In genomic region chr17:39765159-39765558, GRCh38 we compare ENCODE assay signal across 26 cellular contexts. TPM values are rescaled to one million over a fixed set of nuclear protein-coding genes. Genes with fewer than 3 reads are reported as not detected.
A peak's percentile ranks its signal among the peaks of the same experiment; 100 is the strongest.
DNase-seq lines count a peak whose midpoint lies in the region; ATAC-seq, FAIRE-seq and TF ChIP-seq lines count a peak whose summit lies in the region.
"Had no signal": no experiment of that assay in that cellular context is flagged by ENCODE, and none has a peak within 500 bp of the region (broad histone marks: within the 10 kb centered on the region; RNA-seq: fewer than 3 reads in every experiment).

No MANE protein-coding gene starts in this region.

- peaks cover 25 to 42% of the 10 kb centered on the region in 2 donors for H3K36me3 Mint-ChIP-seq in activated T-cell treated with anti-CD3 and anti-CD28 coated beads, Interleukin-2, amount 50 U/mL, for 72 hours (ENCODE audit: insufficient read depth in 2 of 2)
- peaks cover 70% of the 10 kb centered on the region for H3K36me3 Mint-ChIP-seq in stimulated activated memory B cell treated with anti-CD40 and anti-IgM and Interleukin-4, amounts not matched to agents 10 μg/mL and 1 μg/mL and 100 μg/mL, for 72 hours
- H3K36me3 Mint-ChIP-seq: neural progenitor cell had no signal

- POLR2A ChIA-PET in GM12878 (lab: Charles Lee): interaction anchor here (1.0 to 1.4 kb wide), 4 partner anchors 9 to 96 kb away, joined by 3 to 4 read pairs (median 4); no protein-coding TSS in a partner anchor

- H3K27ac ChIP-seq in OCI-LY3 (ENCODE audit: low read length) (peak overlapping the region; percentile 21; the same call in 1 of the 2 replicates), GM12878 (ENCODE audit: control insufficient read depth, insufficient read depth) (no peak overlapping the region)
- H3K27ac ChIP-seq: left ventricle myocardium inferior, neural progenitor cell, suprapubic skin had no signal

- H3K36me3 ChIP-seq in OCI-LY3 (replicated peaks; ENCODE audit: low read depth, low read length) (peaks cover 75% of the 10 kb centered on the region), GM12878 (ENCODE audit: control insufficient read depth in 2 of 2, insufficient read depth in 2 of 2, low read length in 1 of 2) (peaks cover 19 to 56% of the 10 kb centered on the region in 2 experiments), mucosa of descending colon (ENCODE audit: low read depth) (no peaks in the 10 kb centered on the region)
- H3K36me3 ChIP-seq: left ventricle myocardium inferior, neural progenitor cell, suprapubic skin had no signal

- BruUV-seq in GM12878 (replicated peaks; lab: Mats Ljungman, UMichigan): no TSS peak

- H3K4me1 ChIP-seq in OCI-LY3 (ENCODE audit: low read length) (peaks cover 39% of the 10 kb centered on the region), GM12878 (ENCODE audit: control insufficient read depth, insufficient read depth, low read length) (peaks cover 54% of the 10 kb centered on the region), mucosa of descending colon (ENCODE audit: low read depth) (no peaks in the 10 kb centered on the region)
- H3K4me1 ChIP-seq: left ventricle myocardium inferior had no signal

- H3K27ac Mint-ChIP-seq in activated T-cell treated with anti-CD3 and anti-CD28 coated beads, Interleukin-2, amount 50 U/mL, for 72 hours: peak overlapping the region; percentile 82
- peak overlapping the region; percentile 86 for H3K27ac Mint-ChIP-seq in stimulated activated memory B cell treated with anti-CD40 and anti-IgM and Interleukin-4, amounts not matched to agents 10 μg/mL and 1 μg/mL and 100 μg/mL, for 72 hours
- H3K27ac Mint-ChIP-seq: activated naive CD8-positive, alpha-beta T cell treated with anti-CD3 and anti-CD28 coated beads, Interleukin-2, amount 10 ng/mL, durations not matched to agents 7 days and 5 days; neural progenitor cell; progenitor cell of endocrine pancreas had no signal

- whole genome bisulfite sequencing in GM12878 (ENCODE audit: insufficient coverage, insufficient replicate concordance, low lambda C conversion rate, missing lambda C conversion rate): 31% methylated on average over 3 of the region's 3 CpGs

- TF ChIP-seq CTCF in OCI-LY3 (IDR thresholded peaks at IDR 0.05; ENCODE audit: low read depth, low read length) (no peak), GM12878 (IDR thresholded peaks at IDR 0.05 in 2 of 3, conservative IDR thresholded peaks at IDR 0.05 in 1 of 3; ENCODE audit: control insufficient read depth in 2 of 3, extremely low read depth in 1 of 3, insufficient read depth in 1 of 3, low read depth in 3 of 3, low read length in 3 of 3) (no peak), mucosa of descending colon (IDR thresholded peaks at IDR 0.05) (no peak)

- H2AFZ ChIP-seq in OCI-LY3 (ENCODE audit: low read depth, low read length) (no peak overlapping the region), GM12878 (ENCODE audit: control insufficient read depth, low read depth, low read length) (no peak overlapping the region)
- H2AFZ ChIP-seq: neural progenitor cell had no signal

- in situ Hi-C loops in GM12878 (cut with MboI): no loop called here

- H3K27me3 ChIP-seq in OCI-LY3 (ENCODE audit: low read depth, low read length) (no peaks in the 10 kb centered on the region), GM12878 (replicated peaks in 1 of 2; ENCODE audit: control insufficient read depth in 2 of 2, insufficient read depth in 2 of 2, low read length in 1 of 2) (no peaks in the 10 kb centered on the region)
- H3K27me3 ChIP-seq: neural progenitor cell had no signal

- no peak for TF ChIP-seq EP300 in GM12878 (IDR thresholded peaks at IDR 0.05; ENCODE audit: borderline replicate concordance in 1 of 2, control insufficient read depth in 1 of 2, low read depth in 2 of 2, low read length in 2 of 2)

- H3K27me3 Mint-ChIP-seq in activated T-cell treated with anti-CD3 and anti-CD28 coated beads, Interleukin-2, amount 50 U/mL, for 72 hours (ENCODE audit: low read depth): no peaks in the 10 kb centered on the region
- no peaks in the 10 kb centered on the region for H3K27me3 Mint-ChIP-seq in stimulated activated memory B cell treated with anti-CD40 and anti-IgM and Interleukin-4, amounts not matched to agents 10 μg/mL and 1 μg/mL and 100 μg/mL, for 72 hours
- H3K27me3 Mint-ChIP-seq: activated naive CD8-positive, alpha-beta T cell treated with anti-CD3 and anti-CD28 coated beads, Interleukin-2, amount 10 ng/mL, durations not matched to agents 7 days and 5 days had no signal

- no peak overlapping the region for H3K9ac ChIP-seq in OCI-LY3 (ENCODE audit: low read length)
- no peak overlapping the region for H3K9ac ChIP-seq in GM12878 (ENCODE audit: control insufficient read depth, insufficient read depth, low read length)
- H3K9ac ChIP-seq: neural progenitor cell had no signal

- no peak for FAIRE-seq in GM12878 (lab: Jason Lieb, UNC)
- FAIRE-seq in GM12892 (lab: Jason Lieb, UNC): no peak
- FAIRE-seq: TTC549 had no signal

- H3K4me3 ChIP-seq in OCI-LY3 (ENCODE audit: low read length) (no peak overlapping the region), GM12878 (no peak overlapping the region), mucosa of descending colon (no peak overlapping the region)
- H3K4me3 ChIP-seq: left ventricle myocardium inferior, neural progenitor cell, suprapubic skin had no signal

- no peak for TF ChIP-seq RAD21 in GM12878 (IDR thresholded peaks at IDR 0.05; ENCODE audit: insufficient read depth, low read depth, low read length)

- H3K9me3 ChIP-seq in OCI-LY3 (ENCODE audit: insufficient read depth, low read length): no peaks in the 10 kb centered on the region
- no peaks in the 10 kb centered on the region for H3K9me3 ChIP-seq in GM12878 (replicated peaks; ENCODE audit: control insufficient read depth, insufficient read depth, low read length)
- H3K9me3 ChIP-seq in mucosa of descending colon: no peaks in the 10 kb centered on the region
- H3K9me3 ChIP-seq: left ventricle myocardium inferior, suprapubic skin had no signal

- H3K4me2 ChIP-seq in OCI-LY3 (ENCODE audit: low read length): no peak overlapping the region
- H3K4me2 ChIP-seq in GM12878 (ENCODE audit: control insufficient read depth, insufficient read depth): no peak overlapping the region
- H3K4me2 ChIP-seq: neural progenitor cell had no signal

- H4K20me1 ChIP-seq in OCI-LY3 (ENCODE audit: insufficient read depth, low read length) (peaks cover 19% of the 10 kb centered on the region; the same call in 1 of the 2 replicates), GM12878 (ENCODE audit: control insufficient read depth, insufficient read depth) (no peaks in the 10 kb centered on the region; the same call in none of the 2 replicates)

- no peaks in the 10 kb centered on the region for H3K9me3 Mint-ChIP-seq in activated T-cell treated with anti-CD3 and anti-CD28 coated beads, Interleukin-2, amount 50 U/mL, for 72 hours
- no peaks in the 10 kb centered on the region for H3K9me3 Mint-ChIP-seq in stimulated activated memory B cell treated with anti-CD40 and anti-IgM and Interleukin-4, amounts not matched to agents 10 μg/mL and 1 μg/mL and 100 μg/mL, for 72 hours
- H3K9me3 Mint-ChIP-seq: neural progenitor cell had no signal

- TF ChIP-seq POLR2A in GM12878 (IDR thresholded peaks at IDR 0.05; ENCODE audit: low read depth, low read length) (no peak), GM12892 (IDR thresholded peaks at IDR 0.05; ENCODE audit: low read depth, low read length) (no peak)

- SMC1A ChIA-PET in GM12878 (lab: Charles Lee; ENCODE audit: uncharacterized antibody, unreplicated experiment): interaction anchor here (1.0 to 1.6 kb wide), 4 partner anchors 9 to 96 kb away, joined by 4 to 7 read pairs (median 4); no protein-coding TSS in a partner anchor

- H3K79me2 ChIP-seq in OCI-LY3 (ENCODE audit: low read length) (peaks cover 85% of the 10 kb centered on the region), GM12878 (ENCODE audit: control insufficient read depth, insufficient read depth, low read length) (peaks cover 76% of the 10 kb centered on the region)

- no peak for ATAC-seq in activated T-cell treated with anti-CD3 and anti-CD28 coated beads, Interleukin-2, amount 50 U/mL, for 72 hours (replicated peaks in 1 of 2)
- ATAC-seq in GM12878 (no peak), mucosa of descending colon (no peak), GM21423 (IDR thresholded peaks at IDR 0.05; ENCODE audit: unreplicated experiment) (no peak)
- no peak for ATAC-seq in stimulated activated memory B cell treated with anti-CD40 and anti-IgM and Interleukin-4, amounts not matched to agents 10 μg/mL and 1 μg/mL and 100 μg/mL, for 72 hours

- RAD21 ChIA-PET in GM12878 (lab: Charles Lee; ENCODE audit: unreplicated experiment): interaction anchor here (1.8 to 2.3 kb wide), 2 partner anchors 10 kb away, joined by 7 to 12 read pairs; no protein-coding TSS in a partner anchor

- H3K4me1 Mint-ChIP-seq in activated T-cell treated with anti-CD3 and anti-CD28 coated beads, Interleukin-2, amount 50 U/mL, for 72 hours (ENCODE audit: low read depth): peaks cover 85% of the 10 kb centered on the region
- peaks cover 67% of the 10 kb centered on the region for H3K4me1 Mint-ChIP-seq in stimulated activated memory B cell treated with anti-CD40 and anti-IgM and Interleukin-4, amounts not matched to agents 10 μg/mL and 1 μg/mL and 100 μg/mL, for 72 hours

- CTCF ChIA-PET in GM12878 (lab: Yijun Ruan, JAX): interaction anchor here (0.9 kb wide), 1 partner anchor 193 kb away, joined by 3 read pairs; no protein-coding TSS in a partner anchor

- peak overlapping the region in 1 of 2 donors; percentile 31 for H3K4me3 Mint-ChIP-seq in activated T-cell treated with anti-CD3 and anti-CD28 coated beads, Interleukin-2, amount 50 U/mL, for 72 hours
- no peak overlapping the region for H3K4me3 Mint-ChIP-seq in stimulated activated memory B cell treated with anti-CD40 and anti-IgM and Interleukin-4, amounts not matched to agents 10 μg/mL and 1 μg/mL and 100 μg/mL, for 72 hours
- H3K4me3 Mint-ChIP-seq: activated naive CD8-positive, alpha-beta T cell treated with anti-CD3 and anti-CD28 coated beads, Interleukin-2, amount 10 ng/mL, durations not matched to agents 7 days and 5 days; neural progenitor cell had no signal

- intact Hi-C loops in GM12878 (cut with micrococcal nuclease; ENCODE audit: unreplicated experiment): no loop called here
- intact Hi-C loops in mucosa of descending colon (cut with DNase I, micrococcal nuclease): no loop called here

- no peak for DNase-seq in activated T-cell treated with anti-CD3 and anti-CD28 coated beads, Interleukin-2, amount 50 U/mL, for 72 hours
- DNase-seq in activated T-cell treated with anti-CD3 and anti-CD28 coated beads, Interleukin-2, amount 50 U/mL, for 1 hour: no peak
- DNase-seq in GM12878 (ENCODE audit: low read depth, low spot score) (no peak), GM12892 (ENCODE audit: insufficient read length) (no peak), mucosa of descending colon (no peak)
- DNase-seq: activated CD4-positive, alpha-beta T cell treated with anti-CD3 and anti-CD28 coated beads, Interleukin-2, amount 50 U/mL, for 1 hour; activated naive CD8-positive, alpha-beta T cell treated with anti-CD3 and anti-CD28 coated beads, Interleukin-2, amount 10 ng/mL, durations not matched to agents 7 days and 5 days; C1 segment of cervical spinal cord; DMS 273 treated with DMSO at 0.1 percent for 48 hours; erythroblast; foreskin fibroblast; Kasumi-1; left ventricle myocardium inferior; midbrain; NCI-H187 treated with DMSO at 0.1 percent for 48 hours; NCI-H82; SHP77 treated with DMSO at 0.1 percent for 48 hours had no signal

RNA-seq across cellular contexts. Expression of gene GRB7, which starts 27.4 kb away (rescaled TPM):
- 1 to 10 TPM; 3.5 to 6.0 TPM for total RNA-seq in activated T-cell treated with anti-CD3 and anti-CD28 coated beads, Interleukin-2, amount 50 U/mL, for 72 hours
- 1.0 and 1.4 TPM in 2 replicates for total RNA-seq in GM12878 (2013; cell fraction: nucleolus; rRNA removed)
- total RNA-seq in GM12878 (2014; rRNA removed): 0.16 and 0.34 TPM in 2 replicates
- total RNA-seq in GM12878 (2014; rRNA removed; fragmentation: Illumina TruSeq; extraction: Trizol): 0.09 TPM in 1 of 2 replicates, not detected in the other
- total RNA-seq in GM12878 (2021): 0.23 and 0.45 TPM in 2 replicates
- polyA plus RNA-seq in GM12878 (2011; ENCODE audit: low read depth): not detected
- 0.05 and 0.10 TPM in 2 replicates for polyA plus RNA-seq in GM12878 (2011; rRNA removed)
- 0.04 and 0.08 TPM in 2 replicates for polyA plus RNA-seq in GM12878 (2011; cell fraction: cytosol; rRNA removed)
- polyA plus RNA-seq in GM12878 (2011; cell fraction: nucleus; rRNA removed): 0.24 and 0.28 TPM in 2 replicates
- 0.35 and 0.38 TPM in 2 replicates for polyA plus RNA-seq in GM12878 (2012)
- polyA plus RNA-seq in GM12878 (2014; fragmentation: Illumina TruSeq; extraction: Trizol): 0.19 and 0.65 TPM in 2 replicates
- polyA plus RNA-seq in GM12878 (2014; fragmentation: Nextera tagmentation; extraction: Ambion mirVana): not detected
- 0.19 and 0.36 TPM in 2 replicates for polyA plus RNA-seq in GM12878 (2014; rRNA removed)
- under 1 TPM in 1 of 2 experiments, not detected in 1; 0.09 TPM for polyA plus RNA-seq in GM12878 (2016; fragmentation: Nextera tagmentation; extraction: Ambion mirVana)
- not detected in 2 replicates for polyA minus RNA-seq in GM12878 (2011; rRNA and poly(A)+ RNA removed)
- polyA minus RNA-seq in GM12878 (2011; cell fraction: cytosol; rRNA and poly(A)+ RNA removed): not detected in 2 replicates
- polyA minus RNA-seq in GM12878 (2011; cell fraction: nucleus; rRNA and poly(A)+ RNA removed): 0.12 TPM in 1 of 2 replicates, not detected in the other
- not detected for polyA plus RNA-seq in GM12892 (2012; ENCODE audit: missing spikeins)
- 10 to 100 TPM; 13.6 to 49.0 (median 28.0) TPM for total RNA-seq in mucosa of descending colon
- total RNA-seq: chondrocyte, HT1080 had no signal

RNA-seq across cellular contexts. Expression of gene MIEN1, which starts 34.8 kb away (rescaled TPM):
- total RNA-seq in activated T-cell treated with anti-CD3 and anti-CD28 coated beads, Interleukin-2, amount 50 U/mL, for 72 hours: 10 to 100 TPM; 39.4 to 40.1 TPM
- total RNA-seq in GM12878 (2013; cell fraction: nucleolus; rRNA removed): 14.7 and 16.1 TPM in 2 replicates
- total RNA-seq in GM12878 (2014; rRNA removed): 42.5 and 50.5 TPM in 2 replicates
- 34.2 and 41.5 TPM in 2 replicates for total RNA-seq in GM12878 (2014; rRNA removed; fragmentation: Illumina TruSeq; extraction: Trizol)
- total RNA-seq in GM12878 (2021): 36.6 and 39.7 TPM in 2 replicates
- polyA plus RNA-seq in GM12878 (2011; ENCODE audit: low read depth): 47.5 TPM
- 29.2 and 45.0 TPM in 2 replicates for polyA plus RNA-seq in GM12878 (2011; rRNA removed)
- 61.0 and 70.8 TPM in 2 replicates for polyA plus RNA-seq in GM12878 (2011; cell fraction: cytosol; rRNA removed)
- 29.0 and 38.3 TPM in 2 replicates for polyA plus RNA-seq in GM12878 (2011; cell fraction: nucleus; rRNA removed)
- 37.8 and 45.6 TPM in 2 replicates for polyA plus RNA-seq in GM12878 (2012)
- polyA plus RNA-seq in GM12878 (2014; fragmentation: Illumina TruSeq; extraction: Trizol): 69.2 and 74.4 TPM in 2 replicates
- polyA plus RNA-seq in GM12878 (2014; fragmentation: Nextera tagmentation; extraction: Ambion mirVana): 10 to 100 TPM; 24.9 to 42.5 TPM
- polyA plus RNA-seq in GM12878 (2014; rRNA removed): 61.5 and 70.1 TPM in 2 replicates
- polyA plus RNA-seq in GM12878 (2016; fragmentation: Nextera tagmentation; extraction: Ambion mirVana): 10 to 100 TPM; 86.4 to 89.1 TPM
- polyA minus RNA-seq in GM12878 (2011; rRNA and poly(A)+ RNA removed): 14.0 and 24.9 TPM in 2 replicates
- 11.0 and 11.6 TPM in 2 replicates for polyA minus RNA-seq in GM12878 (2011; cell fraction: cytosol; rRNA and poly(A)+ RNA removed)
- polyA minus RNA-seq in GM12878 (2011; cell fraction: nucleus; rRNA and poly(A)+ RNA removed): 21.4 and 28.5 TPM in 2 replicates
- 51.1 TPM for polyA plus RNA-seq in GM12892 (2012; ENCODE audit: missing spikeins)
- 10 to 100 TPM; 63.2 to 84.3 (median 67.1) TPM for total RNA-seq in mucosa of descending colon
